ENCODE assay signal across 20 cellular contexts in genomic region chr2:53670351-53670750, GRCh38.
A peak's percentile ranks its signal among the peaks of the same experiment; 100 is the strongest.
DNase-seq lines count a peak whose midpoint lies in the region; ATAC-seq and TF ChIP-seq lines count a peak whose summit lies in the region.
"Had no signal": no experiment of that assay in that cellular context is flagged by ENCODE, and none has a peak within 500 bp of the region (broad histone marks: within the 10 kb centered on the region; RNA-seq: fewer than 3 reads in every experiment).

No MANE protein-coding gene starts in this region.

- no peak for TF ChIP-seq POLR2A in breast epithelium (IDR thresholded peaks at IDR 0.05)

- ATAC-seq in foreskin keratinocyte, result no peak
- ATAC-seq: GM23338, HCT116, K562, SK-N-SH treated with all-trans-retinoic acid at 6 μM for 48 hours had no signal

- H3K9ac ChIP-seq in fibroblast of lung (ENCODE audit: insufficient read depth, low read length), result no peak overlapping the region
- H3K9ac ChIP-seq: BLaER1 had no signal

- H3K27me3 ChIP-seq in fibroblast of lung (ENCODE audit: control insufficient read depth, insufficient read depth, low read length), result no peaks in the 10 kb centered on the region
- H3K27me3 ChIP-seq in osteoblast (ENCODE audit: insufficient read depth, low read length), result no peaks in the 10 kb centered on the region
- H3K27me3 ChIP-seq in SJCRH30, result no peaks in the 10 kb centered on the region
- H3K27me3 ChIP-seq in foreskin keratinocyte, result no peaks in the 10 kb centered on the region
- H3K27me3 ChIP-seq in breast epithelium, result no peaks in the 10 kb centered on the region
- H3K27me3 ChIP-seq: BLaER1 had no signal

- H4K20me1 ChIP-seq in fibroblast of lung (ENCODE audit: control insufficient read depth, extremely low read depth, insufficient read depth, low read length), result no peaks in the 10 kb centered on the region
- no peaks in the 10 kb centered on the region for H4K20me1 ChIP-seq in osteoblast (ENCODE audit: insufficient read depth, low read length)
- H4K20me1 ChIP-seq: BLaER1 had no signal

- no peaks in the 10 kb centered on the region for H3K9me3 ChIP-seq in fibroblast of lung (ENCODE audit: control insufficient read depth, insufficient read depth, low read depth, low read length)
- no peaks in the 10 kb centered on the region for H3K9me3 ChIP-seq in osteoblast (ENCODE audit: low read depth, low read length)
- H3K9me3 ChIP-seq in SJCRH30 (replicated peaks), result peaks cover 4% of the 10 kb centered on the region; the same call in 1 of the 2 replicates
- no peaks in the 10 kb centered on the region for H3K9me3 ChIP-seq in breast epithelium

- no peak overlapping the region for H2AFZ ChIP-seq in fibroblast of lung (ENCODE audit: low read length)
- H2AFZ ChIP-seq in osteoblast (ENCODE audit: low read length), result no peak overlapping the region
- H2AFZ ChIP-seq: GM23338 had no signal

- no peak for TF ChIP-seq CTCF in fibroblast of lung (conservative IDR thresholded peaks at IDR 0.05 in 1 of 2, IDR thresholded peaks at IDR 0.05 in 1 of 2; ENCODE audit: low read depth in 1 of 2, low read length in 2 of 2)
- TF ChIP-seq CTCF in osteoblast (IDR thresholded peaks at IDR 0.05; ENCODE audit: extremely low read depth, low read depth, low read length), result no peak
- TF ChIP-seq CTCF in foreskin keratinocyte (conservative IDR thresholded peaks at IDR 0.05), result no peak
- no peak for TF ChIP-seq CTCF in breast epithelium (IDR thresholded peaks at IDR 0.05)

- intact Hi-C loops in breast epithelium (cut with DNase I; ENCODE audit: low total_unique reads), result no loop called here

- H3K4me3 ChIP-seq in fibroblast of lung (replicated peaks in 1 of 4; ENCODE audit: control extremely low read depth in 1 of 4, insufficient read depth in 1 of 4, low read depth in 3 of 4, low read length in 4 of 4) (no peak overlapping the region), osteoblast (ENCODE audit: insufficient read depth, low read length) (no peak overlapping the region), SJCRH30 (no peak overlapping the region), breast epithelium (no peak overlapping the region)
- H3K4me3 ChIP-seq: BLaER1, GM23338, K562 had no signal

- DNase-seq in EH (ENCODE audit: low read depth) (peak; percentile 7), NCI-H69 (lab: John Stamatoyannopoulos, UW) (peak; percentile 100), fibroblast of lung (ENCODE audit: low read depth in 2 of 2) (peak; percentile 4 to 71), osteoblast (ENCODE audit: insufficient read length, low spot score, missing footprints) (no peak), SJCRH30 (no peak), foreskin keratinocyte (no peak), DMS79 (lab: John Stamatoyannopoulos, UW) (no peak), breast epithelium (ENCODE audit: low spot score in 2 of 2) (no peak)
- DNase-seq: CD4-positive, alpha-beta memory T cell; NCI-H1105 treated with DMSO at 0.1 percent for 48 hours; NCI-H1694 treated with DMSO at 0.1 percent for 48 hours; NCI-H510A treated with DMSO at 0.1 percent for 48 hours; NCI-H82; OCI-M1; SHP77 treated with DMSO at 0.1 percent for 48 hours had no signal

- no peaks in the 10 kb centered on the region for H3K36me3 ChIP-seq in fibroblast of lung (ENCODE audit: control insufficient read depth, insufficient read depth, low read length)
- no peaks in the 10 kb centered on the region for H3K36me3 ChIP-seq in osteoblast (ENCODE audit: insufficient read depth, low read length)
- no peaks in the 10 kb centered on the region; the same call in 1 of the 2 replicates for H3K36me3 ChIP-seq in SJCRH30
- no peaks in the 10 kb centered on the region for H3K36me3 ChIP-seq in breast epithelium

- H3K4me1 ChIP-seq in fibroblast of lung (ENCODE audit: control insufficient read depth, extremely low read depth, insufficient read depth, low read length) (peaks cover 3% of the 10 kb centered on the region), osteoblast (ENCODE audit: insufficient read depth, low read length) (peaks cover 2% of the 10 kb centered on the region), SJCRH30 (no peaks in the 10 kb centered on the region), foreskin keratinocyte (no peaks in the 10 kb centered on the region), breast epithelium (no peaks in the 10 kb centered on the region)
- H3K4me1 ChIP-seq: BLaER1 had no signal

- H3K27ac ChIP-seq in fibroblast of lung (ENCODE audit: insufficient read depth, low read length), result no peak overlapping the region
- no peak overlapping the region for H3K27ac ChIP-seq in osteoblast (ENCODE audit: low read depth, low read length)
- no peak overlapping the region for H3K27ac ChIP-seq in SJCRH30
- no peak overlapping the region for H3K27ac ChIP-seq in foreskin keratinocyte
- H3K27ac ChIP-seq in breast epithelium, result no peak overlapping the region
- H3K27ac ChIP-seq: BLaER1 had no signal

- H3K79me2 ChIP-seq in fibroblast of lung (ENCODE audit: control insufficient read depth, insufficient read depth, low read length) (no peaks in the 10 kb centered on the region), osteoblast (ENCODE audit: insufficient read depth, low read length) (no peaks in the 10 kb centered on the region)

- H3K4me2 ChIP-seq in fibroblast of lung (ENCODE audit: extremely low read depth, insufficient read depth, low read length), result peak overlapping the region; percentile 17
- peak overlapping the region; percentile 19 for H3K4me2 ChIP-seq in osteoblast (ENCODE audit: insufficient read depth, low read length)
- H3K4me2 ChIP-seq: BLaER1, GM23338 had no signal

Comparison
In these comparisons a context has a peak if more than half of its experiments do, and no peak if none do; other contexts are left out.
1. DNase-seq: peak in EH (single experiment), NCI-H69 (single experiment) and fibroblast of lung (2 of 2); none in osteoblast (single experiment), SJCRH30 (0 of 2), foreskin keratinocyte (0 of 2), DMS79 (single experiment) and breast epithelium (0 of 2).